8 cellular contexts compared by ENCODE assay signal in the genomic region with DNA sequence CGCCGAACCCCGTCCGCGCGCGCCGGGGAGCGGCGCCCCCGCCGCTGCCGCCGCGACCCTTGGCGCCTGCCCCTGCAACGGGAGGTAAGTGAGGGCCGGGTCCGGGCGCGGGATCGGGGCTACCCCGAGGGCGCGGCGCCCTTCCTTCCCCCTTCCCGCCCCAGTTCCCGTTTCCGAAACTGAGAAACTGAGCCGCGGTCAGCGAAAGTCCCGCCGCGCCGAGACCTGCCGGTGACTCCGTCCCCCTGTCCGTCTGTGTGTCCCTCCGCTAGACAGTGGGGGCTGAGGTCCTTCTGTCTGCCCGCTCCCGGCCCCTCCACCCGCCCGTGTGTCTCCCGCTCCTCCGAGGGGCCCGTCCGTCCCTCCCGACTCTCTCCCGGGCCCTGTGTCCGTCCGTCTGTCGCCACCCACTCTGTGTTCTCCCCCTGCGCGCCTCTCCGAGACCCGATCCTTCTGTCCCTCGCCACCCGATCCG. TPM values are rescaled to one million over a fixed set of nuclear protein-coding genes. Genes with fewer than 3 reads are reported as not detected.
DNase-seq lines count a peak whose midpoint lies in the region; ATAC-seq and TF ChIP-seq lines count a peak whose summit lies in the region.

No MANE protein-coding gene starts in this region.

- peak overlapping the region; percentile 72 for H3K27ac ChIP-seq in CD4-positive, alpha-beta memory T cell (ENCODE audit: low read depth, low read length)
- H3K27ac ChIP-seq in ascending aorta = peak overlapping the region; percentile 81 to 93

- CTCF ChIA-PET in CD4-positive, alpha-beta memory T cell (lab: Charles Lee; ENCODE audit: partially characterized antibody) = interaction anchor here (1.4 to 1.9 kb wide), 4 partner anchors 27 to 47 kb away, joined by 5 to 12 read pairs (median 6); no protein-coding TSS in a partner anchor

- H3K36me3 ChIP-seq in CD4-positive, alpha-beta memory T cell (ENCODE audit: insufficient read depth, low read length) = peaks cover 2% of the 10 kb centered on the region
- H3K36me3 ChIP-seq in ascending aorta = no peaks in the 10 kb centered on the region

- H3K4me1 ChIP-seq in CD4-positive, alpha-beta memory T cell (ENCODE audit: insufficient read depth, low read length) = peaks cover 28% of the 10 kb centered on the region
- H3K4me1 ChIP-seq in ascending aorta = peaks cover 6 to 25% of the 10 kb centered on the region in 2 donors

- H3K27me3 Mint-ChIP-seq in CD4-positive, alpha-beta memory T cell = peaks cover 0 to 3% of the 10 kb centered on the region in 2 donors
- H3K27me3 Mint-ChIP-seq in IgD-negative memory B cell (peaks cover 2% of the 10 kb centered on the region), immature natural killer cell (ENCODE audit: low read depth in 3 of 3) (peaks cover 8 to 22% (median 13%) of the 10 kb centered on the region in 3 donors)
- peaks cover 42% of the 10 kb centered on the region for H3K27me3 Mint-ChIP-seq in stimulated activated naive CD8-positive, alpha-beta T cell treated with anti-CD3 and anti-CD28 coated beads, Interleukin-15, amount 100 ng/mL, for 72 hours

- TF ChIP-seq CTCF in ascending aorta (IDR thresholded peaks at IDR 0.05) = no peak

- no peaks in the 10 kb centered on the region for H3K9me3 ChIP-seq in CD4-positive, alpha-beta memory T cell (ENCODE audit: control insufficient read depth in 1 of 2, low read length in 2 of 2)
- no peaks in the 10 kb centered on the region for H3K9me3 ChIP-seq in ascending aorta

- peak overlapping the region; percentile 52 to 70 for H3K4me3 ChIP-seq in CD4-positive, alpha-beta memory T cell (ENCODE audit: low read length in 2 of 2)
- peak overlapping the region; percentile 88 to 90 for H3K4me3 ChIP-seq in ascending aorta

- DNase-seq in CD4-positive, alpha-beta memory T cell = no peak
- DNase-seq in ascending aorta (ENCODE audit: low spot score in 2 of 2) = no peak
- DNase-seq in immature natural killer cell = no peak
- no peak for DNase-seq in stimulated activated naive CD8-positive, alpha-beta T cell treated with anti-CD3 and anti-CD28 coated beads, Interleukin-15, amount 100 ng/mL, for 72 hours
- no peak for DNase-seq in middle frontal gyrus (ENCODE audit: extremely low spot score, low spot score)
- no peak for DNase-seq in activated gamma-delta T cell treated with Interleukin-2 at 50 U/mL for 16 hours

- no peaks in the 10 kb centered on the region for H3K9me3 Mint-ChIP-seq in CD4-positive, alpha-beta memory T cell
- H3K9me3 Mint-ChIP-seq in IgD-negative memory B cell (no peaks in the 10 kb centered on the region), immature natural killer cell (no peaks in the 10 kb centered on the region)
- no peaks in the 10 kb centered on the region for H3K9me3 Mint-ChIP-seq in stimulated activated naive CD8-positive, alpha-beta T cell treated with anti-CD3 and anti-CD28 coated beads, Interleukin-15, amount 100 ng/mL, for 72 hours

- H3K27ac Mint-ChIP-seq in CD4-positive, alpha-beta memory T cell = peak overlapping the region; percentile 80 to 91 (median 84)
- H3K27ac Mint-ChIP-seq in IgD-negative memory B cell (peak overlapping the region; percentile 72 to 84 (median 73)), immature natural killer cell (peak overlapping the region; percentile 55 to 91 (median 84))
- peak overlapping the region; percentile 92 to 95 for H3K27ac Mint-ChIP-seq in stimulated activated naive CD8-positive, alpha-beta T cell treated with anti-CD3 and anti-CD28 coated beads, Interleukin-15, amount 100 ng/mL, for 72 hours

- peaks cover 21 to 38% (median 25%) of the 10 kb centered on the region in 4 donors for H3K4me1 Mint-ChIP-seq in CD4-positive, alpha-beta memory T cell
- H3K4me1 Mint-ChIP-seq in IgD-negative memory B cell = peaks cover 13 to 54% (median 40%) of the 10 kb centered on the region in 3 donors
- peaks cover 37 to 49% of the 10 kb centered on the region in 2 donors for H3K4me1 Mint-ChIP-seq in immature natural killer cell
- H3K4me1 Mint-ChIP-seq in stimulated activated naive CD8-positive, alpha-beta T cell treated with anti-CD3 and anti-CD28 coated beads, Interleukin-15, amount 100 ng/mL, for 72 hours = peaks cover 34% of the 10 kb centered on the region

- POLR2A ChIA-PET in CD4-positive, alpha-beta memory T cell (lab: Charles Lee; ENCODE audit: partially characterized antibody) = interaction anchor here (1.0 to 3.2 kb wide), 3 partner anchors 9 to 30 kb away, joined by 3 to 22 read pairs (median 4); partner anchors contain the start of gene RFT1

- intact Hi-C loops in CD4-positive, alpha-beta memory T cell (cut with micrococcal nuclease) = loop anchor here (5.0 kb wide), 1 partner anchor 36 kb away; no protein-coding TSS in a partner anchor
- intact Hi-C loops in ascending aorta (cut with DNase I) = loop anchor here (1.0 to 2.0 kb wide), 3 partner anchors 27 to 33 kb away; partner anchors contain the start of gene RFT1

- peaks cover 0 to 9% of the 10 kb centered on the region in 2 donors for H3K36me3 Mint-ChIP-seq in CD4-positive, alpha-beta memory T cell
- no peaks in the 10 kb centered on the region for H3K36me3 Mint-ChIP-seq in IgD-negative memory B cell
- H3K36me3 Mint-ChIP-seq in immature natural killer cell = no peaks in the 10 kb centered on the region

- H3K4me3 Mint-ChIP-seq in CD4-positive, alpha-beta memory T cell = peak overlapping the region; percentile 84 to 94 (median 88)
- H3K4me3 Mint-ChIP-seq in IgD-negative memory B cell (peak overlapping the region; percentile 82 to 96 (median 92)), immature natural killer cell (peak overlapping the region; percentile 87 to 94 (median 91))
- H3K4me3 Mint-ChIP-seq in stimulated activated naive CD8-positive, alpha-beta T cell treated with anti-CD3 and anti-CD28 coated beads, Interleukin-15, amount 100 ng/mL, for 72 hours = peak overlapping the region; percentile 79 to 97

- ATAC-seq in GM21360 (IDR thresholded peaks at IDR 0.05; ENCODE audit: unreplicated experiment) = peak; percentile 7
- ATAC-seq in stimulated activated naive CD8-positive, alpha-beta T cell treated with anti-CD3 and anti-CD28 coated beads, Interleukin-15, amount 100 ng/mL, for 72 hours = no peak

- H3K27me3 ChIP-seq in CD4-positive, alpha-beta memory T cell (ENCODE audit: insufficient read depth, low read length) = no peaks in the 10 kb centered on the region
- H3K27me3 ChIP-seq in ascending aorta = no peaks in the 10 kb centered on the region

RNA-seq across cellular contexts. Expression of gene PRKCD, which starts 0.4 kb away (rescaled TPM):
- total RNA-seq in CD4-positive, alpha-beta memory T cell = 10 to 100 TPM; 15.7 to 16.6 TPM
- polyA plus RNA-seq in CD4-positive, alpha-beta memory T cell = 10 to 100 TPM in 1 of 2 donors, 1 to 10 TPM in 1; 6.6 to 26.4 TPM
- polyA plus RNA-seq in IgD-negative memory B cell (69.2 TPM), immature natural killer cell (10 to 100 TPM; 14.7 to 36.8 (median 26.1) TPM)
- 36.3 TPM for total RNA-seq in ascending aorta

RNA-seq across cellular contexts. Expression of gene RFT1, which starts 31.1 kb away (rescaled TPM):
- 10 to 100 TPM; 25.3 to 28.4 TPM for total RNA-seq in CD4-positive, alpha-beta memory T cell
- polyA plus RNA-seq in CD4-positive, alpha-beta memory T cell = 10 to 100 TPM; 21.2 to 23.8 TPM
- polyA plus RNA-seq in IgD-negative memory B cell (17.4 TPM), immature natural killer cell (10 to 100 TPM; 14.2 to 29.2 (median 21.7) TPM)
- total RNA-seq in ascending aorta = 12.1 TPM
